Comparison of ENCODE assay signal across 13 cellular contexts in genomic region chr10:53786236-53786635, GRCh38.
A peak's percentile ranks its signal among the peaks of the same experiment; 100 is the strongest.
DNase-seq lines count a peak whose midpoint lies in the region; ATAC-seq, FAIRE-seq and TF ChIP-seq lines count a peak whose summit lies in the region.
"Had no signal": no experiment of that assay in that cellular context is flagged by ENCODE, and none has a peak within 500 bp of the region (broad histone marks: within the 10 kb centered on the region; RNA-seq: fewer than 3 reads in every experiment).

No MANE protein-coding gene starts in this region.

- peaks cover 7 to 11% of the 10 kb centered on the region in 2 donors for H3K9me3 Mint-ChIP-seq in activated T-cell treated with anti-CD3 and anti-CD28 coated beads, Interleukin-2, amount 50 U/mL, for 72 hours

- H3K4me1 ChIP-seq in iPS DF 6.9 (ENCODE audit: control insufficient read depth, insufficient read depth, low read length) (no peaks in the 10 kb centered on the region), Peyer's patch (no peaks in the 10 kb centered on the region), ovary (ENCODE audit: insufficient read depth) (no peaks in the 10 kb centered on the region)

- H3K27me3 ChIP-seq in iPS DF 6.9 (ENCODE audit: control insufficient read depth, insufficient read depth, low read length) (no peaks in the 10 kb centered on the region), Peyer's patch (no peaks in the 10 kb centered on the region), ovary (no peaks in the 10 kb centered on the region)

- H3K27ac Mint-ChIP-seq in activated T-cell treated with anti-CD3 and anti-CD28 coated beads, Interleukin-2, amount 50 U/mL, for 72 hours: no peak overlapping the region
- H3K27ac Mint-ChIP-seq: activated naive CD8-positive, alpha-beta T cell; CD4-positive, alpha-beta memory T cell had no signal

- H3K9me3 ChIP-seq in iPS DF 6.9 (ENCODE audit: control insufficient read depth, insufficient read depth, low read length) (no peaks in the 10 kb centered on the region), Peyer's patch (no peaks in the 10 kb centered on the region), ovary (no peaks in the 10 kb centered on the region)

- H3K4me1 Mint-ChIP-seq in activated T-cell treated with anti-CD3 and anti-CD28 coated beads, Interleukin-2, amount 50 U/mL, for 72 hours (ENCODE audit: low read depth): no peaks in the 10 kb centered on the region
- H3K4me1 Mint-ChIP-seq: CD4-positive, alpha-beta memory T cell had no signal

- H3K4me3 ChIP-seq in HFF-Myc (replicated peaks; ENCODE audit: low read depth, low read length): no peak overlapping the region
- no peak overlapping the region for H3K4me3 ChIP-seq in iPS DF 6.9 (ENCODE audit: low read length)
- no peak overlapping the region for H3K4me3 ChIP-seq in Peyer's patch
- H3K4me3 ChIP-seq in ovary: no peak overlapping the region

- intact Hi-C loops in ovary (cut with DNase I): no loop called here

- H3K36me3 ChIP-seq in iPS DF 6.9 (ENCODE audit: control insufficient read depth, insufficient read depth, low read length) (no peaks in the 10 kb centered on the region), Peyer's patch (no peaks in the 10 kb centered on the region), ovary (no peaks in the 10 kb centered on the region)

- TF ChIP-seq CTCF in HFF-Myc (IDR thresholded peaks at IDR 0.05; ENCODE audit: low read depth, low read length, missing control alignments): peak; percentile 13
- TF ChIP-seq CTCF in Peyer's patch (IDR thresholded peaks at IDR 0.05): no peak
- TF ChIP-seq CTCF in ovary (IDR thresholded peaks at IDR 0.05): no peak

- ATAC-seq in activated T-cell treated with anti-CD3 and anti-CD28 coated beads, Interleukin-2, amount 50 U/mL, for 72 hours (replicated peaks in 1 of 2): no peak
- ATAC-seq: sciatic nerve had no signal

- WGBS in iPS DF 6.9 (ENCODE audit: insufficient coverage, insufficient read length): no CpG with 5 or more reads among the region's 5 CpGs
- WGBS in ovary, 3 donors: 68 to 72% (median 71%) methylated on average over 5 of the region's 5 CpGs

- DNase-seq in ELF-1 (ENCODE audit: low read depth, low spot score) (peak; percentile 5), HFF-Myc (ENCODE audit: extremely low read depth, low read depth) (no peak), RPMI8226 (peak; percentile 5), iPS DF 6.9 (ENCODE audit: low read depth, low spot score) (peak; percentile 41), Peyer's patch (no peak), frontal cortex (ENCODE audit: low spot score in 2 of 2) (no peak), ovary (no peak)
- DNase-seq in activated T-cell treated with anti-CD3 and anti-CD28 coated beads, Interleukin-2, amount 50 U/mL, for 72 hours: no peak
- DNase-seq: CD4-positive, alpha-beta memory T cell; NCI-H1930 had no signal

- TF ChIP-seq EP300 in ovary (IDR thresholded peaks at IDR 0.05): no peak

- H3K4me3 Mint-ChIP-seq in activated T-cell treated with anti-CD3 and anti-CD28 coated beads, Interleukin-2, amount 50 U/mL, for 72 hours: no peak overlapping the region
- H3K4me3 Mint-ChIP-seq: activated naive CD8-positive, alpha-beta T cell; CD4-positive, alpha-beta memory T cell had no signal

- no peak for FAIRE-seq in frontal cortex (lab: Jason Lieb, UNC)
- FAIRE-seq: islet of Langerhans had no signal

- H3K36me3 Mint-ChIP-seq in activated T-cell treated with anti-CD3 and anti-CD28 coated beads, Interleukin-2, amount 50 U/mL, for 72 hours (ENCODE audit: insufficient read depth in 2 of 2): peaks cover 0 to 2% of the 10 kb centered on the region in 2 donors
- H3K36me3 Mint-ChIP-seq: activated naive CD8-positive, alpha-beta T cell; CD4-positive, alpha-beta memory T cell had no signal

- H3K27me3 Mint-ChIP-seq in activated T-cell treated with anti-CD3 and anti-CD28 coated beads, Interleukin-2, amount 50 U/mL, for 72 hours (ENCODE audit: low read depth): no peaks in the 10 kb centered on the region
- H3K27me3 Mint-ChIP-seq: activated naive CD8-positive, alpha-beta T cell; CD4-positive, alpha-beta memory T cell had no signal

- TF ChIP-seq POLR2A in Peyer's patch (IDR thresholded peaks at IDR 0.05): no peak
- no peak for TF ChIP-seq POLR2A in ovary (IDR thresholded peaks at IDR 0.05)

- H3K27ac ChIP-seq in iPS DF 6.9 (ENCODE audit: low read length): no peak overlapping the region
- H3K27ac ChIP-seq in Peyer's patch: no peak overlapping the region
- H3K27ac ChIP-seq in ovary: no peak overlapping the region

Comparison
In these comparisons a context has a peak if more than half of its experiments do, and no peak if none do; other contexts are left out.
1. DNase-seq: peak in ELF-1 (single experiment), RPMI8226 (single experiment) and iPS DF 6.9 (single experiment); none in HFF-Myc (single experiment), Peyer's patch (0 of 3), activated T-cell treated with anti-CD3 and anti-CD28 coated beads, Interleukin-2, amount 50 U/mL, for 72 hours (0 of 2), frontal cortex (0 of 2) and ovary (0 of 5).